13 cellular contexts compared by ENCODE assay signal in genomic region chr17:79788989-79789942, GRCh38. TPM values are rescaled to one million over a fixed set of nuclear protein-coding genes. Genes with fewer than 3 reads are reported as not detected.
A peak's percentile ranks its signal among the peaks of the same experiment; 100 is the strongest.
DNase-seq lines count a peak whose midpoint lies in the region; ATAC-seq and TF ChIP-seq lines count a peak whose summit lies in the region.
"Had no signal": no experiment of that assay in that cellular context is flagged by ENCODE, and none has a peak within 500 bp of the region (broad histone marks: within the 10 kb centered on the region; RNA-seq: fewer than 3 reads in every experiment).

No MANE protein-coding gene starts in this region.

- ATAC-seq in naive B cell (ENCODE audit: low read depth in 2 of 2) (no peak), HG02642 (IDR thresholded peaks at IDR 0.05; ENCODE audit: poor library complexity, unreplicated experiment) (no peak)

- TF ChIP-seq CTCF in OCI-LY3 (IDR thresholded peaks at IDR 0.05; ENCODE audit: low read depth, low read length) (no peak), glutamatergic neuron (IDR thresholded peaks at IDR 0.05; ENCODE audit: partially characterized antibody, unreplicated experiment) (no peak), foreskin fibroblast (IDR thresholded peaks at IDR 0.05; ENCODE audit: low read depth, low read length) (no peak)

- H3K9ac ChIP-seq in BLaER1 treated with 17β-estradiol and CSF1 and Interleukin-3, amounts not matched to agents 10 nM and 100 nM = peak overlapping the region in 1 of 11 experiments; percentile 25; a peak in 1 of 22 replicates
- peak overlapping the region; percentile 35; the same call in 1 of the 2 replicates for H3K9ac ChIP-seq in OCI-LY3 (ENCODE audit: low read length)

- H3K27me3 Mint-ChIP-seq in glutamatergic neuron (ENCODE audit: unreplicated experiment) = peaks cover 21% of the 10 kb centered on the region
- H3K27me3 Mint-ChIP-seq in naive B cell = peaks cover 40 to 67% (median 52%) of the 10 kb centered on the region in 3 donors

- H4K20me1 ChIP-seq in BLaER1 treated with 17β-estradiol and CSF1 and Interleukin-3, amounts not matched to agents 10 nM and 100 nM = peaks cover 7 to 99% (median 96%) of the 10 kb centered on the region in 11 experiments; a peak in 20 of 22 replicates
- no peaks in the 10 kb centered on the region for H4K20me1 ChIP-seq in OCI-LY3 (ENCODE audit: insufficient read depth, low read length)

- no peaks in the 10 kb centered on the region for H3K9me3 ChIP-seq in BLaER1 treated with 17β-estradiol and CSF1 and Interleukin-3, amounts not matched to agents 10 nM and 100 nM (replicated peaks in 1 of 11)
- H3K9me3 ChIP-seq in OCI-LY3 (ENCODE audit: insufficient read depth, low read length) (no peaks in the 10 kb centered on the region), SJCRH30 (replicated peaks) (no peaks in the 10 kb centered on the region)
- H3K9me3 ChIP-seq: thyroid gland had no signal

- no peak overlapping the region for H3K27ac ChIP-seq in BLaER1 treated with 17β-estradiol and CSF1 and Interleukin-3, amounts not matched to agents 10 nM and 100 nM
- H3K27ac ChIP-seq in OCI-LY3 (ENCODE audit: low read length) = no peak overlapping the region
- H3K27ac ChIP-seq in SJCRH30 = no peak overlapping the region
- H3K27ac ChIP-seq: thyroid gland had no signal

- H3K4me1 Mint-ChIP-seq in glutamatergic neuron (ENCODE audit: low read depth, unreplicated experiment) (peaks cover 27% of the 10 kb centered on the region), naive B cell (peaks cover 3 to 12% (median 7%) of the 10 kb centered on the region in 3 donors)

- peak overlapping the region; percentile 2 to 65 (median 52); a peak in 21 of 22 replicates for H3K4me2 ChIP-seq in BLaER1 treated with 17β-estradiol and CSF1 and Interleukin-3, amounts not matched to agents 10 nM and 100 nM
- H3K4me2 ChIP-seq in OCI-LY3 (ENCODE audit: low read length) = peak overlapping the region; percentile 57

- peaks cover 10 to 39% (median 25%) of the 10 kb centered on the region in 11 experiments; a peak in 21 of 22 replicates for H3K36me3 ChIP-seq in BLaER1 treated with 17β-estradiol and CSF1 and Interleukin-3, amounts not matched to agents 10 nM and 100 nM
- H3K36me3 ChIP-seq in OCI-LY3 (replicated peaks; ENCODE audit: low read depth, low read length) (peaks cover 20% of the 10 kb centered on the region), SJCRH30 (peaks cover 14% of the 10 kb centered on the region)
- H3K36me3 ChIP-seq: thyroid gland had no signal

- DNase-seq in glutamatergic neuron (peak; percentile 62), naive B cell (no peak), epidermal melanocyte (ENCODE audit: insufficient read length, low spot score) (no peak), SJCRH30 (no peak), foreskin fibroblast (no peak)
- DNase-seq: GDM1 had no signal

- H3K4me1 ChIP-seq in BLaER1 treated with 17β-estradiol and CSF1 and Interleukin-3, amounts not matched to agents 10 nM and 100 nM = peaks cover 14 to 30% (median 20%) of the 10 kb centered on the region in 10 experiments; a peak in 19 of 20 replicates
- no peaks in the 10 kb centered on the region for H3K4me1 ChIP-seq in OCI-LY3 (ENCODE audit: low read length)
- peaks cover 5% of the 10 kb centered on the region for H3K4me1 ChIP-seq in SJCRH30

- H3K9me3 Mint-ChIP-seq in glutamatergic neuron (ENCODE audit: unreplicated experiment) = peaks cover 7% of the 10 kb centered on the region
- H3K9me3 Mint-ChIP-seq in naive B cell = no peaks in the 10 kb centered on the region

- H3K36me3 Mint-ChIP-seq in glutamatergic neuron (ENCODE audit: unreplicated experiment) = peaks cover 4% of the 10 kb centered on the region
- H3K36me3 Mint-ChIP-seq in naive B cell = no peaks in the 10 kb centered on the region

- no peaks in the 10 kb centered on the region for H3K79me2 ChIP-seq in OCI-LY3 (ENCODE audit: low read length)

- H3K27me3 ChIP-seq in BLaER1 treated with 17β-estradiol and CSF1 and Interleukin-3, amounts not matched to agents 10 nM and 100 nM = peaks cover 78 to 94% (median 89%) of the 10 kb centered on the region in 11 experiments
- H3K27me3 ChIP-seq in OCI-LY3 (ENCODE audit: low read depth, low read length) (no peaks in the 10 kb centered on the region), SJCRH30 (no peaks in the 10 kb centered on the region)

- no peak overlapping the region for H2AFZ ChIP-seq in OCI-LY3 (ENCODE audit: low read depth, low read length)

- peak overlapping the region in 5 of 10 experiments; percentile 13 to 34 (median 25); a peak in 5 of 20 replicates for H3K4me3 ChIP-seq in BLaER1 treated with 17β-estradiol and CSF1 and Interleukin-3, amounts not matched to agents 10 nM and 100 nM
- H3K4me3 ChIP-seq in OCI-LY3 (ENCODE audit: low read length) = peak overlapping the region; percentile 66
- no peak overlapping the region for H3K4me3 ChIP-seq in SJCRH30
- H3K4me3 ChIP-seq in foreskin fibroblast (ENCODE audit: low read depth in 1 of 2, low read length in 2 of 2) = no peak overlapping the region
- H3K4me3 ChIP-seq: thyroid gland had no signal

- H3K4me3 Mint-ChIP-seq in glutamatergic neuron (ENCODE audit: unreplicated experiment) (peak overlapping the region; percentile 62), naive B cell (peak overlapping the region; percentile 26 to 77 (median 56))

- H3K27ac Mint-ChIP-seq in glutamatergic neuron (ENCODE audit: unreplicated experiment) (no peak overlapping the region), naive B cell (peak overlapping the region in 2 of 6 donors; percentile 51 to 73)

RNA-seq across cellular contexts. Expression of gene CBX8, which starts 7.6 kb away (rescaled TPM):
- total RNA-seq in glutamatergic neuron (ENCODE audit: unreplicated experiment) = 13.8 TPM
- polyA plus RNA-seq in naive B cell (ENCODE audit: low read depth in 6 of 6) = 1 to 10 TPM in 1 of 6 donors, under 1 TPM in 4, not detected in 1; 0.16 to 1.3 (median 0.58) TPM
- 8.2 and 11.3 TPM in 2 replicates for total RNA-seq in SJCRH30 (2014; rRNA removed; shearing (Covaris generic))

RNA-seq across cellular contexts. Expression of gene CBX2, which starts 11.3 kb away (rescaled TPM):
- total RNA-seq in glutamatergic neuron (ENCODE audit: unreplicated experiment) = 78.8 TPM
- under 1 TPM in 1 of 6 donors, not detected in 5; 0.09 TPM for polyA plus RNA-seq in naive B cell (ENCODE audit: low read depth in 6 of 6)
- total RNA-seq in SJCRH30 (2014; rRNA removed; shearing (Covaris generic)) = 88.0 and 90.0 TPM in 2 replicates

RNA-seq across cellular contexts. Expression of gene CBX4, which starts 50.0 kb away (rescaled TPM):
- total RNA-seq in glutamatergic neuron (ENCODE audit: unreplicated experiment) = 19.3 TPM
- 10 to 100 TPM in 2 of 6 donors, 1 to 10 TPM in 4; 3.3 to 17.1 (median 9.6) TPM for polyA plus RNA-seq in naive B cell (ENCODE audit: low read depth in 6 of 6)
- 26.3 and 30.2 TPM in 2 replicates for total RNA-seq in SJCRH30 (2014; rRNA removed; shearing (Covaris generic))

RNA-seq across cellular contexts. Expression of gene ENPP7, which starts 58.5 kb away (rescaled TPM):
- total RNA-seq in glutamatergic neuron (ENCODE audit: unreplicated experiment) = not detected
- under 1 TPM in 3 of 6 donors, not detected in 3; 0.13 to 0.32 (median 0.19) TPM for polyA plus RNA-seq in naive B cell (ENCODE audit: low read depth in 6 of 6)
- not detected in 2 replicates for total RNA-seq in SJCRH30 (2014; rRNA removed; shearing (Covaris generic))
- total RNA-seq: epithelial cell of proximal tubule, kidney epithelial cell, posterior vena cava, thyroid gland had no signal
